In genomic region chr4:178090640-178091411, GRCh38 we compare ENCODE assay signal across 30 cellular contexts.
DNase-seq lines count a peak whose midpoint lies in the region; ATAC-seq, FAIRE-seq and TF ChIP-seq lines count a peak whose summit lies in the region.
"Had no signal": no experiment of that assay in that cellular context is flagged by ENCODE, and none has a peak within 500 bp of the region (broad histone marks: within the 10 kb centered on the region; RNA-seq: fewer than 3 reads in every experiment).

No MANE protein-coding gene starts in this region.

- no peaks in the 10 kb centered on the region for H3K79me2 ChIP-seq in GM12878 (ENCODE audit: control insufficient read depth, insufficient read depth, low read length)
- H3K79me2 ChIP-seq: hepatocyte had no signal

- SMC1A ChIA-PET in GM12878 (lab: Charles Lee; ENCODE audit: uncharacterized antibody, unreplicated experiment): interaction anchor here (1.7 kb wide), 1 partner anchor 10 kb away, joined by 5 read pairs; no protein-coding TSS in a partner anchor

- peaks cover 3% of the 10 kb centered on the region; the same call in 1 of the 2 replicates for H3K4me1 ChIP-seq in HUES6 (ENCODE audit: control insufficient read depth, insufficient read depth, low read length)
- no peaks in the 10 kb centered on the region for H3K4me1 ChIP-seq in GM12878 (ENCODE audit: control insufficient read depth, insufficient read depth, low read length)
- no peaks in the 10 kb centered on the region for H3K4me1 ChIP-seq in lower lobe of right lung
- H3K4me1 ChIP-seq in testis: no peaks in the 10 kb centered on the region
- H3K4me1 ChIP-seq in body of pancreas: no peaks in the 10 kb centered on the region
- H3K4me1 ChIP-seq: adrenal gland, sigmoid colon, tibial nerve had no signal

- POLR2A ChIA-PET in GM12878 (lab: Charles Lee): no interaction called here

- H3K9me3 ChIP-seq in HUES6 (ENCODE audit: control insufficient read depth, insufficient read depth, low read depth, low read length) (0 out of 2 replicates have a peak, but pooled peaks cover 4% of the 10 kb centered on the region), GM12878 (replicated peaks; ENCODE audit: control insufficient read depth, insufficient read depth, low read length) (no peaks in the 10 kb centered on the region), lower lobe of right lung (no peaks in the 10 kb centered on the region), testis (no peaks in the 10 kb centered on the region), body of pancreas (no peaks in the 10 kb centered on the region)
- H3K9me3 ChIP-seq: adrenal gland, sigmoid colon, tibial nerve had no signal

- peak overlapping the region; percentile 35; the same call in 1 of the 2 replicates for H3K4me3 ChIP-seq in HUES6 (ENCODE audit: low read depth, low read length)
- no peak overlapping the region for H3K4me3 ChIP-seq in GM12878
- no peak overlapping the region for H3K4me3 ChIP-seq in lower lobe of right lung
- peak overlapping the region; percentile 13 to 21 for H3K4me3 ChIP-seq in testis
- no peak overlapping the region for H3K4me3 ChIP-seq in body of pancreas
- H3K4me3 ChIP-seq: adrenal gland, hepatocyte, sigmoid colon, tibial nerve had no signal

- H3K27me3 ChIP-seq in HUES6 (ENCODE audit: control insufficient read depth, insufficient read depth, low read length) (no peaks in the 10 kb centered on the region), GM12878 (replicated peaks in 1 of 2; ENCODE audit: control insufficient read depth in 2 of 2, insufficient read depth in 2 of 2, low read length in 1 of 2) (no peaks in the 10 kb centered on the region), lower lobe of right lung (ENCODE audit: low read depth) (no peaks in the 10 kb centered on the region), testis (no peaks in the 10 kb centered on the region), body of pancreas (no peaks in the 10 kb centered on the region)
- H3K27me3 ChIP-seq: adrenal gland, hepatocyte, sigmoid colon, tibial nerve had no signal

- RAD21 ChIA-PET in GM12878 (lab: Charles Lee; ENCODE audit: unreplicated experiment): no interaction called here

- no TSS peak for BruUV-seq in GM12878 (replicated peaks; lab: Mats Ljungman, UMichigan)

- TF ChIP-seq CTCF in GM12878 (IDR thresholded peaks at IDR 0.05 in 2 of 3, conservative IDR thresholded peaks at IDR 0.05 in 1 of 3; ENCODE audit: control insufficient read depth in 2 of 3, extremely low read depth in 1 of 3, insufficient read depth in 1 of 3, low read depth in 3 of 3, low read length in 3 of 3): no peak
- TF ChIP-seq CTCF in lower lobe of right lung (IDR thresholded peaks at IDR 0.05): no peak
- no peak for TF ChIP-seq CTCF in testis (IDR thresholded peaks at IDR 0.05)
- no peak for TF ChIP-seq CTCF in body of pancreas (IDR thresholded peaks at IDR 0.05)

- H3K27ac ChIP-seq in HUES6 (ENCODE audit: low read depth, low read length) (no peak overlapping the region), GM12878 (ENCODE audit: control insufficient read depth, insufficient read depth) (no peak overlapping the region), lower lobe of right lung (no peak overlapping the region), testis (no peak overlapping the region), body of pancreas (no peak overlapping the region)
- H3K27ac ChIP-seq: adrenal gland, hepatocyte, sigmoid colon, tibial nerve had no signal

- intact Hi-C loops in GM12878 (cut with micrococcal nuclease; ENCODE audit: unreplicated experiment): no loop called here
- intact Hi-C loops in lower lobe of right lung (cut with DNase I): no loop called here
- intact Hi-C loops in testis (cut with DNase I; ENCODE audit: low total_unique reads): no loop called here
- intact Hi-C loops in body of pancreas (cut with DNase I): no loop called here

- no peak for DNase-seq in GM12878 (ENCODE audit: low read depth, low spot score)
- DNase-seq in lower lobe of right lung: no peak
- peak; percentile 15 for DNase-seq in testis
- no peak for DNase-seq in body of pancreas
- DNase-seq: activated CD4-positive, alpha-beta memory T cell treated with anti-CD3 and anti-CD28 coated beads for 36 hours; activated CD4-positive, CD25-positive, alpha-beta regulatory T cell treated with anti-CD3 and anti-CD28 coated beads, Interleukin-2, amount 50 U/mL, for 72 hours; activated naive CD4-positive, alpha-beta T cell treated with Interleukin-2 at 50 U/mL for 16 hours; activated T-cell treated with anti-CD3 and anti-CD28 coated beads, Interleukin-2, amount 50 U/mL, for 72 hours; adrenal gland; cerebellar nuclear complex; foreskin melanocyte; KBM-7; left colon; mesenchymal stem cell; NCI-H1105 treated with DMSO at 0.1 percent for 48 hours; NCI-H2029; NCI-H524 treated with DMSO at 0.1 percent for 48 hours; NK-92 treated with Interleukin-12 subunit alpha and Interleukin-12 subunit beta, amount 100 ng/mL, for 24 hours; PC-3; sigmoid colon; stimulated activated CD4-positive, alpha-beta T cell treated with anti-CD3 and anti-CD28 coated beads, Interleukin-12 subunit alpha, Interleukin-12 subunit beta, amount 100 ng/mL, for 4 hours; stimulated activated CD4-positive, alpha-beta T cell treated with anti-CD3 and anti-CD28 coated beads, Interleukin-4, amount 100 ng/mL, for 1 hour; T-helper 17 cell had no signal

- no peak for TF ChIP-seq POLR2A in GM12878 (IDR thresholded peaks at IDR 0.05; ENCODE audit: low read depth, low read length)
- TF ChIP-seq POLR2A in testis (IDR thresholded peaks at IDR 0.05): no peak
- TF ChIP-seq POLR2A in body of pancreas (IDR thresholded peaks at IDR 0.05): no peak

- H3K36me3 ChIP-seq in HUES6 (ENCODE audit: control insufficient read depth, insufficient read depth, low read length) (no peaks in the 10 kb centered on the region), GM12878 (ENCODE audit: control insufficient read depth in 2 of 2, insufficient read depth in 2 of 2, low read length in 1 of 2) (no peaks in the 10 kb centered on the region), lower lobe of right lung (no peaks in the 10 kb centered on the region), testis (ENCODE audit: low read depth, missing control alignments) (no peaks in the 10 kb centered on the region), body of pancreas (replicated peaks in 1 of 2; ENCODE audit: insufficient read depth in 1 of 2, low read depth in 2 of 2) (no peaks in the 10 kb centered on the region)
- H3K36me3 ChIP-seq: adrenal gland, sigmoid colon, tibial nerve had no signal

- CTCF ChIA-PET in GM12878 (lab: Yijun Ruan, JAX): interaction anchor here (1.5 kb wide), 1 partner anchor 841 kb away, joined by 7 read pairs; no protein-coding TSS in a partner anchor

- H3K4me2 ChIP-seq in GM12878 (ENCODE audit: control insufficient read depth, insufficient read depth): no peak overlapping the region
- H3K4me2 ChIP-seq: hepatocyte had no signal

- WGBS in GM12878 (ENCODE audit: insufficient coverage, insufficient replicate concordance, low lambda C conversion rate, missing lambda C conversion rate): 26% methylated on average over 20 of the region's 20 CpGs
- 59 to 77% methylated on average over 9 to 20 of the region's 20 CpGs for WGBS in testis, 2 donors
- WGBS in body of pancreas, 2 donors: 62 to 72% methylated on average over 10 to 20 of the region's 20 CpGs

- H2AFZ ChIP-seq in GM12878 (ENCODE audit: control insufficient read depth, low read depth, low read length): no peak overlapping the region
- H2AFZ ChIP-seq: hepatocyte had no signal

- TF ChIP-seq RAD21 in GM12878 (IDR thresholded peaks at IDR 0.05; ENCODE audit: insufficient read depth, low read depth, low read length): no peak

- H3K9ac ChIP-seq in HUES6 (ENCODE audit: low read length) (no peak overlapping the region), GM12878 (ENCODE audit: control insufficient read depth, insufficient read depth, low read length) (no peak overlapping the region)

- ATAC-seq in GM12878 (peak; percentile 64), lower lobe of right lung (peak; percentile 18 to 37), GM18867 (IDR thresholded peaks at IDR 0.05; ENCODE audit: unreplicated experiment) (no peak), body of pancreas (no peak), GM18502 (IDR thresholded peaks at IDR 0.05; ENCODE audit: poor library complexity, unreplicated experiment) (no peak)
- ATAC-seq: activated T-cell treated with anti-CD3 and anti-CD28 coated beads, Interleukin-2, amount 50 U/mL, for 72 hours; HCT116; left colon; PC-3; T-helper 17 cell had no signal

- FAIRE-seq in GM12878 (lab: Jason Lieb, UNC): no peak
- FAIRE-seq: GM12892 had no signal

- in situ Hi-C loops in GM12878 (cut with MboI): no loop called here

- TF ChIP-seq EP300 in GM12878 (IDR thresholded peaks at IDR 0.05; ENCODE audit: borderline replicate concordance in 1 of 2, control insufficient read depth in 1 of 2, low read depth in 2 of 2, low read length in 2 of 2): no peak

- no peaks in the 10 kb centered on the region for H4K20me1 ChIP-seq in GM12878 (ENCODE audit: control insufficient read depth, insufficient read depth)

TF ChIP-seq in GM12878, 131 proteins besides CTCF, POLR2A, EP300 and RAD21 (continues in another document):
- TF ChIP-seq ATF3 (IDR thresholded peaks at IDR 0.05; ENCODE audit: borderline replicate concordance, extremely low read depth, low read depth, low read length) (no peak), MYC (IDR thresholded peaks at IDR 0.05; ENCODE audit: insufficient read depth, insufficient read length, insufficient replicate concordance, low read length, severe bottlenecking) (no peak), ELK1 (IDR thresholded peaks at IDR 0.05; ENCODE audit: low read depth, low read length) (no peak), CHD2 (IDR thresholded peaks at IDR 0.05; ENCODE audit: borderline replicate concordance, low read depth, low read length) (no peak), HDGF (IDR thresholded peaks at IDR 0.05) (no peak), DPF2 (IDR thresholded peaks at IDR 0.05) (no peak), RCOR1 (conservative IDR thresholded peaks at IDR 0.05; ENCODE audit: low read depth, low read length) (no peak)

Comparison
In these comparisons a context has a peak if more than half of its experiments do, and no peak if none do; other contexts are left out.
1. H3K4me3 ChIP-seq: peak in HUES6 (single experiment) and testis (2 of 2); none in GM12878 (single experiment), lower lobe of right lung (single experiment) and body of pancreas (0 of 2).
2. ATAC-seq: peak in GM12878 (single experiment) and lower lobe of right lung (2 of 2); none in GM18867 (single experiment), body of pancreas (single experiment) and GM18502 (single experiment).